In the genomic region with DNA sequence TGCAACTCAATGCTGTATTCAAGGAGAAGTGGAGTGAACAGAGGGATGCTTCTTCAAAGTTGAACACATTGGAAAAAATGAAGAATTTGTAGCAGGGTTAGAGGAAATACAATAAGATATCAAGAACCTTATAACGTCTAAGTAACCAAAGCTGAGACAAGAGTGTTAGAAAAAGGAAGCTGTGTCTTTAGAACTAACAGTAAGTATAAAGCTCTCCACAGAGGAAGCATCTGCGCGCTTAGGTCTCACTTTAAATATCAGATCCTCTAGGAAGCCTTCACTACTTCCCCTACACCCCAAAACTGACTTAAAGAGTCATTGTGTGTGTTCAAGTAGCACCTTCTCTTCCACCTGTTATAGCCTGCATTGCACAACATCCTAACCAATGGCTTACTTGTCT, we compare ENCODE assay signal across 9 cellular contexts. TPM values are rescaled to one million over a fixed set of nuclear protein-coding genes. Genes with fewer than 3 reads are reported as not detected.
DNase-seq lines count a peak whose midpoint lies in the region; ATAC-seq and TF ChIP-seq lines count a peak whose summit lies in the region.
"Had no signal": no experiment of that assay in that cellular context is flagged by ENCODE, and none has a peak within 500 bp of the region (broad histone marks: within the 10 kb centered on the region; RNA-seq: fewer than 3 reads in every experiment).

No MANE protein-coding gene starts in this region.

- ATAC-seq in GM18517 (IDR thresholded peaks at IDR 0.05; ENCODE audit: unreplicated experiment) (peak; percentile 10), HG02588 (IDR thresholded peaks at IDR 0.05; ENCODE audit: unreplicated experiment) (peak; percentile 7), mucosa of descending colon (peak; percentile 15)

- TF ChIP-seq EP300 in esophagus muscularis mucosa (IDR thresholded peaks at IDR 0.05), result no peak

- 72% methylated on average over 3 of the region's 3 CpGs for WGBS in esophagus muscularis mucosa

- H3K36me3 ChIP-seq in SK-N-MC (ENCODE audit: insufficient read depth, low read length) (no peaks in the 10 kb centered on the region), mucosa of descending colon (ENCODE audit: low read depth) (no peaks in the 10 kb centered on the region), esophagus muscularis mucosa (no peaks in the 10 kb centered on the region), uterus (no peaks in the 10 kb centered on the region)

- H3K27ac ChIP-seq in SK-N-MC (0 out of 2 replicates have a peak overlapping the region, but pooled peaks have one; percentile 25), esophagus muscularis mucosa (replicated peaks in 1 of 4) (no peak overlapping the region), uterus (no peak overlapping the region)
- H3K27ac ChIP-seq: VCaP had no signal

- H3K4me1 ChIP-seq in mucosa of descending colon (ENCODE audit: low read depth) (no peaks in the 10 kb centered on the region), esophagus muscularis mucosa (no peaks in the 10 kb centered on the region), uterus (no peaks in the 10 kb centered on the region)

- peak overlapping the region; percentile 60; the same call in 1 of the 2 replicates for H3K4me3 ChIP-seq in SK-N-MC
- no peak overlapping the region for H3K4me3 ChIP-seq in mucosa of descending colon
- no peak overlapping the region for H3K4me3 ChIP-seq in esophagus muscularis mucosa
- H3K4me3 ChIP-seq in uterus, result no peak overlapping the region

- H3K27me3 ChIP-seq in esophagus muscularis mucosa, result no peaks in the 10 kb centered on the region
- H3K27me3 ChIP-seq in uterus, result no peaks in the 10 kb centered on the region

- no peak for TF ChIP-seq POLR2A in esophagus muscularis mucosa (IDR thresholded peaks at IDR 0.05; ENCODE audit: low read depth)
- TF ChIP-seq POLR2A in uterus (IDR thresholded peaks at IDR 0.05), result no peak

- TF ChIP-seq CTCF in mucosa of descending colon (IDR thresholded peaks at IDR 0.05) (no peak), esophagus muscularis mucosa (IDR thresholded peaks at IDR 0.05) (no peak), uterus (IDR thresholded peaks at IDR 0.05) (no peak)

- intact Hi-C loops in mucosa of descending colon (cut with DNase I, micrococcal nuclease), result no loop called here
- intact Hi-C loops in esophagus muscularis mucosa (cut with DNase I), result no loop called here
- intact Hi-C loops in uterus (cut with DNase I; ENCODE audit: low total_unique reads), result no loop called here

- no peak for DNase-seq in SK-N-MC (ENCODE audit: low read depth, low spot score)
- DNase-seq in mucosa of descending colon, result no peak
- no peak for DNase-seq in SHP77 (lab: John Stamatoyannopoulos, UW)
- DNase-seq in AG08396 (ENCODE audit: low spot score), result no peak
- no peak for DNase-seq in esophagus muscularis mucosa (ENCODE audit: extremely low spot score)
- DNase-seq in uterus, result no peak

- H3K9me3 ChIP-seq in SK-N-MC (ENCODE audit: low read depth, low read length) (no peaks in the 10 kb centered on the region), mucosa of descending colon (no peaks in the 10 kb centered on the region), esophagus muscularis mucosa (no peaks in the 10 kb centered on the region), uterus (no peaks in the 10 kb centered on the region)

- no peak overlapping the region for H3K9ac ChIP-seq in SK-N-MC (ENCODE audit: insufficient read length)

RNA-seq across cellular contexts. Expression of a gene that starts 43.0 kb away (rescaled TPM):
- 1 to 10 TPM in 1 of 3 donors, under 1 TPM in 2; 0.80 to 1.2 (median 0.84) TPM for total RNA-seq in mucosa of descending colon
- total RNA-seq in esophagus muscularis mucosa, result 10 to 100 TPM in 1 of 4 donors, 1 to 10 TPM in 3; 2.1 to 83.3 (median 2.4) TPM
- total RNA-seq in uterus, result under 1 TPM in 2 of 4 donors, not detected in 2; 0.24 to 0.48 TPM
